Comparison of ENCODE assay signal across 8 cellular contexts in the genomic region with DNA sequence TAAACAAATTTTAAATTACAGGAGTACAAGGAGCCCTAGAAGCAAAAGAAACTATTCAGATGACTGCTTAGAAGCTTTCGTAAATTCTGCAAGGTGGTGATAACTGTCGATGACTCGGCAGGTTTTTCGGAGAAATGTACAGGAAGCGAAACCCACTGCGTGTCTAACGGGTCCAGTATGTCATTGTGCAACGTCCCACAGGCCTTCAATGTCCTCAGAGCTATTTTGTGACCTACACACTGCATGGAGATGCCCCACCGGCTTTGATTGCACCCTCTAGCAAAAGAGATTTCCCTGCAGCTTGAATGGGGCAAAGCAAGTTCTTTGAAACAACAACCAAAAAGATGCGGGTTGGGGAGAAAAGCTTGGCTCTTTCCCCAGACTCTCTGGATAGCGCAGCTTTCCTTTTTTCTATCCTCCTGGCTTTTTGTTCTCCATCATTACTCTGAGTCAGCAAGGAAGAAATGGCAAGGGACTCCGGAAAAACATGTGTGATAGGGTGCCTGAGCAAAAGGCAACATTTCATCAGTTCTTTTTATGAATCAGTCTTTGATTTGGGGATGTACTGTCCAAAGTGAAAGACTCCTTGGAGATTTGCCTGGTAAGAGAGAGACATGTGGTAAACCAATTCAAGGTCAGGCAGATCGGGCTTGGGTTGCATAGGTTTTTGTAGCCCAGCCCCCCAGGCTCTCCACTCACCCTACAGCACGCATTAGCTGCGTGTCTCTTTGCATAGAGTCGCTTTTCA.
DNase-seq lines count a peak whose midpoint lies in the region; ATAC-seq, FAIRE-seq and TF ChIP-seq lines count a peak whose summit lies in the region.

No MANE protein-coding gene starts in this region.

- H3K4me3 ChIP-seq in OCI-LY3 (ENCODE audit: low read length) (peak overlapping the region; percentile 60), astrocyte (ENCODE audit: insufficient read depth, low read depth, low read length) (peak overlapping the region; percentile 39), kidney (ENCODE audit: low read length in 2 of 2) (no peak overlapping the region)

- H4K20me1 ChIP-seq in OCI-LY3 (ENCODE audit: insufficient read depth, low read length) = no peaks in the 10 kb centered on the region
- H4K20me1 ChIP-seq in astrocyte (ENCODE audit: insufficient read depth, low read length) = no peaks in the 10 kb centered on the region

- H3K4me1 ChIP-seq in OCI-LY3 (ENCODE audit: low read length) (peaks cover 17% of the 10 kb centered on the region), astrocyte (ENCODE audit: insufficient read depth, low read length) (peaks cover 12% of the 10 kb centered on the region), kidney (ENCODE audit: control insufficient read depth in 1 of 2, insufficient read depth in 1 of 2, low read depth in 1 of 2, low read length in 2 of 2) (no peaks in the 10 kb centered on the region)

- H3K27me3 ChIP-seq in OCI-LY3 (ENCODE audit: low read depth, low read length) (no peaks in the 10 kb centered on the region), astrocyte (ENCODE audit: insufficient read depth, low read length) (no peaks in the 10 kb centered on the region)

- H3K9me3 Mint-ChIP-seq in astrocyte (ENCODE audit: unreplicated experiment) = no peaks in the 10 kb centered on the region

- no peaks in the 10 kb centered on the region for H3K9me3 ChIP-seq in OCI-LY3 (ENCODE audit: insufficient read depth, low read length)
- no peaks in the 10 kb centered on the region for H3K9me3 ChIP-seq in astrocyte (ENCODE audit: insufficient read depth, low read depth, low read length)
- H3K9me3 ChIP-seq in kidney (ENCODE audit: control insufficient read depth in 1 of 2, low read length in 2 of 2) = no peaks in the 10 kb centered on the region

- FAIRE-seq in astrocyte (lab: Jason Lieb, UNC) (no peak), kidney (lab: Jason Lieb, UNC) (no peak)

- intact Hi-C loops in kidney (cut with DNase I) = no loop called here

- no peak overlapping the region for H3K27ac Mint-ChIP-seq in astrocyte (ENCODE audit: unreplicated experiment)

- H3K9ac ChIP-seq in OCI-LY3 (ENCODE audit: low read length) (peak overlapping the region; percentile 24; the same call in 1 of the 2 replicates), astrocyte (ENCODE audit: low read length) (no peak overlapping the region), kidney (ENCODE audit: low read length in 2 of 2) (no peak overlapping the region)

- H3K79me2 ChIP-seq in OCI-LY3 (ENCODE audit: low read length) (no peaks in the 10 kb centered on the region), astrocyte (ENCODE audit: insufficient read depth, low read length) (no peaks in the 10 kb centered on the region)

- H3K27me3 Mint-ChIP-seq in astrocyte (ENCODE audit: low read depth, unreplicated experiment) = no peaks in the 10 kb centered on the region

- H3K27ac ChIP-seq in OCI-LY3 (ENCODE audit: low read length) = peak overlapping the region; percentile 77
- no peak overlapping the region for H3K27ac ChIP-seq in astrocyte (ENCODE audit: low read depth, low read length)
- H3K27ac ChIP-seq in kidney (ENCODE audit: low read depth in 2 of 2, low read length in 2 of 2) = no peak overlapping the region

- no peaks in the 10 kb centered on the region for H3K36me3 ChIP-seq in OCI-LY3 (replicated peaks; ENCODE audit: low read depth, low read length)
- no peaks in the 10 kb centered on the region for H3K36me3 ChIP-seq in astrocyte (ENCODE audit: insufficient read depth, low read length)
- no peaks in the 10 kb centered on the region for H3K36me3 ChIP-seq in kidney (ENCODE audit: control insufficient read depth in 1 of 2, insufficient read depth in 2 of 2, low read length in 2 of 2)

- peak; percentile 25 for DNase-seq in A172 (ENCODE audit: low spot score)
- DNase-seq in astrocyte (ENCODE audit: low read depth) = peak; percentile 69
- no peak for DNase-seq in omental fat pad (ENCODE audit: low spot score)
- DNase-seq in kidney = no peak
- no peak for DNase-seq in HT-29 (ENCODE audit: low spot score)

- ATAC-seq in GM18517 (IDR thresholded peaks at IDR 0.05; ENCODE audit: unreplicated experiment) (peak; percentile 73), HG02884 (IDR thresholded peaks at IDR 0.05; ENCODE audit: unreplicated experiment) (peak; percentile 67), omental fat pad (ENCODE audit: low FRiP score) (peak; percentile 50)

- no peak overlapping the region for H3K4me3 Mint-ChIP-seq in astrocyte (ENCODE audit: unreplicated experiment)

- H3K4me1 Mint-ChIP-seq in astrocyte (ENCODE audit: low read depth, unreplicated experiment) = peaks cover 9% of the 10 kb centered on the region

- no peaks in the 10 kb centered on the region for H3K36me3 Mint-ChIP-seq in astrocyte (ENCODE audit: low read depth, unreplicated experiment)

- H3K4me2 ChIP-seq in OCI-LY3 (ENCODE audit: low read length) (peak overlapping the region; percentile 81), astrocyte (ENCODE audit: low read length) (peak overlapping the region; percentile 72)

- H2AFZ ChIP-seq in OCI-LY3 (ENCODE audit: low read depth, low read length) (no peak overlapping the region), astrocyte (ENCODE audit: low read depth, low read length) (peak overlapping the region; percentile 34)

- no peak for TF ChIP-seq CTCF in OCI-LY3 (IDR thresholded peaks at IDR 0.05; ENCODE audit: low read depth, low read length)
- no peak for TF ChIP-seq CTCF in astrocyte (IDR thresholded peaks at IDR 0.05; ENCODE audit: insufficient read depth, low read depth, low read length)
- no peak for TF ChIP-seq CTCF in omental fat pad (IDR thresholded peaks at IDR 0.05)
- TF ChIP-seq CTCF in kidney (IDR thresholded peaks at IDR 0.05; ENCODE audit: borderline replicate concordance, extremely low read depth, insufficient read depth) = no peak

Comparison
In these comparisons a context has a peak if more than half of its experiments do, and no peak if none do; other contexts are left out.
1. DNase-seq: peak in A172 (single experiment) and astrocyte (single experiment); none in omental fat pad (single experiment), kidney (single experiment) and HT-29 (single experiment).
2. H3K4me3 ChIP-seq: peak in OCI-LY3 (single experiment) and astrocyte (single experiment); none in kidney (0 of 2).
3. Peak in every context shown above with its lines, with median percentiles within 50 percentile points of each other: ATAC-seq.